Comparison of ENCODE assay signal across 25 cellular contexts in genomic region chr5:149138182-149138923, GRCh38. TPM values are rescaled to one million over a fixed set of nuclear protein-coding genes. Genes with fewer than 3 reads are reported as not detected.
"Had no signal": no experiment of that assay in that cellular context is flagged by ENCODE, and none has a peak within 500 bp of the region (broad histone marks: within the 10 kb centered on the region; RNA-seq: fewer than 3 reads in every experiment).

No MANE protein-coding gene starts in this region.

- ATAC-seq: esophagus mucosa; left lung; lower lobe of right lung; natural killer cell treated with Interleukin-12 subunit alpha and Interleukin-12 subunit beta and Interleukin-15 and Interleukin-18, amount 100 ng/mL, for 72 hours; right lobe of liver; stimulated activated naive B cell treated with anti-CD40 and anti-IgM and Interleukin-4, amounts not matched to agents 10 μg/mL and 1 μg/mL and 100 μg/mL, for 72 hours; stimulated activated naive CD8-positive, alpha-beta T cell treated with anti-CD3 and anti-CD28 coated beads, Interleukin-15, amount 100 ng/mL, for 72 hours had no signal

- H3K9me3 ChIP-seq: left lung, lower lobe of right lung, ovary, right lobe of liver, thoracic aorta had no signal

- H3K4me3 ChIP-seq: coronary artery, dorsolateral prefrontal cortex, left lung, lower lobe of right lung, neural progenitor cell, ovary, right lobe of liver, skin epidermis, thoracic aorta had no signal

- H3K27ac ChIP-seq: coronary artery, left lung, lower lobe of right lung, neural progenitor cell, ovary, right lobe of liver, skin epidermis, thoracic aorta had no signal

- FAIRE-seq: endometrium, frontal cortex, keratinocyte had no signal

- H3K36me3 ChIP-seq: left lung, lower lobe of right lung, neural progenitor cell, ovary, right lobe of liver, thoracic aorta had no signal

- H3K27me3 ChIP-seq: dorsolateral prefrontal cortex, ovary, right lobe of liver had no signal

- H3K4me2 ChIP-seq: neural progenitor cell had no signal

- H3K9ac ChIP-seq: neural progenitor cell had no signal

- DNase-seq: dorsolateral prefrontal cortex; effector CD8-positive, alpha-beta T cell; immature natural killer cell; left lung; lower lobe of right lung; mesenchymal stem cell; midbrain; nucleus accumbens; ovary; right lobe of liver; stimulated activated CD4-positive, alpha-beta T cell treated with anti-CD3 and anti-CD28 coated beads, Interleukin-2, amount 100 ng/mL, for 24 hours; stimulated activated CD4-positive, alpha-beta T cell treated with anti-CD3 and anti-CD28 coated beads, Interleukin-4, amount 100 ng/mL, for 4 hours; stimulated activated naive B cell treated with anti-CD40 and anti-IgM and Interleukin-4, amounts not matched to agents 10 μg/mL and 1 μg/mL and 100 μg/mL, for 72 hours; stimulated activated naive CD8-positive, alpha-beta T cell treated with anti-CD3 and anti-CD28 coated beads, Interleukin-15, amount 100 ng/mL, for 72 hours; substantia nigra; trophoblast cell had no signal

- H2AFZ ChIP-seq: neural progenitor cell had no signal

RNA-seq across cellular contexts. Expression of gene ABLIM3, which starts 2.9 kb away (rescaled TPM):
- total RNA-seq: natural killer cell treated with Interleukin-12 subunit alpha and Interleukin-12 subunit beta and Interleukin-15 and Interleukin-18, amount 100 ng/mL, for 72 hours had no signal
